In the genomic region with DNA sequence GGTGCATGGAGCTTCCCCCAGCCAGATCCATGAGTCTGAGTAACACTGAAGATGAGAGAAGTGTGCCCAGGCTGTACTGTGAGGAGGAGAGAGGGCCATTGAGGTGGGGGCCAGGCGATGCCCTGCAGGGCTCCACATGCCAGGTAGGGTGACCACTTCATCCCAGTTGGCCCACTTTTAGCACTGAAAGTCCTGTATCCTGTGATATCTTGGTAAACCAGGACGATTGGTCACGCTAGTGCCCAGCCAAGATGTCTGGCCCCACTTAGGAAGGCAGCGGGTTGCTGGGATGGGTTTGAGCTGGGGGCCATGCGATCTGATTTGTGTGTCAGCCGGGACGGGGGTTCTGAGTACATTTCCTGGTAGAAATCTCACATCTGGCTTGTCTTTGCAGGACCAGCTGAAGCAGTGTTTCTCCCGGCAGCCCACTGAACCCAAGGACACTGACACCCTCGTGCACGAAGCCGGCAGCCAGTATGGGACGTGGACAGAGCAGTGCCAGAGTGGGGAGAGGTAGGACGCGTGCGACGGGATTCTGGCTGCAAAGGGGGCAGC, we compare ENCODE assay signal across 26 cellular contexts. TPM values are rescaled to one million over a fixed set of nuclear protein-coding genes. Genes with fewer than 3 reads are reported as not detected.
DNase-seq lines count a peak whose midpoint lies in the region; ATAC-seq and TF ChIP-seq lines count a peak whose summit lies in the region.
"Had no signal": no experiment of that assay in that cellular context is flagged by ENCODE, and none has a peak within 500 bp of the region (broad histone marks: within the 10 kb centered on the region; RNA-seq: fewer than 3 reads in every experiment).

No MANE protein-coding gene starts in this region.

- no peak overlapping the region for H3K4me3 Mint-ChIP-seq in MCF 10A (ENCODE audit: unreplicated experiment)
- no peak overlapping the region for H3K4me3 Mint-ChIP-seq in chondrocyte (ENCODE audit: unreplicated experiment)
- H3K4me3 Mint-ChIP-seq: CD4-positive, CD25-positive, alpha-beta regulatory T cell had no signal

- H3K79me2 ChIP-seq in mammary epithelial cell (ENCODE audit: insufficient read depth, low read length) = no peaks in the 10 kb centered on the region
- no peaks in the 10 kb centered on the region for H3K79me2 ChIP-seq in mesendoderm (ENCODE audit: control insufficient read depth, insufficient read depth, low read length)

- H2BK15ac ChIP-seq in mesendoderm (replicated peaks; ENCODE audit: low read depth) = no peak overlapping the region

- H3K4me2 ChIP-seq in mammary epithelial cell (ENCODE audit: insufficient read depth, low read depth, low read length) (no peak overlapping the region), mesendoderm (ENCODE audit: low read length) (no peak overlapping the region)
- H3K4me2 ChIP-seq: BLaER1, PC-9 had no signal

- H3K27me3 ChIP-seq in mammary epithelial cell (ENCODE audit: insufficient read depth, low read length) (no peaks in the 10 kb centered on the region), right lobe of liver (no peaks in the 10 kb centered on the region), upper lobe of right lung (no peaks in the 10 kb centered on the region), mesendoderm (ENCODE audit: insufficient read depth, low read length, poor library complexity) (no peaks in the 10 kb centered on the region)
- H3K27me3 ChIP-seq: BLaER1 had no signal

- H4K8ac ChIP-seq in mesendoderm (ENCODE audit: low read depth, low read length) = no peak overlapping the region

- H2AFZ ChIP-seq in mammary epithelial cell (ENCODE audit: low read depth, low read length) = no peak overlapping the region
- H2AFZ ChIP-seq: PC-9 had no signal

- no peak overlapping the region for H3K18ac ChIP-seq in mesendoderm (ENCODE audit: low read length)

- CTCF ChIA-PET in MCF 10A (lab: Yijun Ruan, JAX) (interaction anchor here (0.6 to 3.3 kb wide), 4 partner anchors 59 to 232 kb away, joined by 3 to 20 read pairs (median 5); no protein-coding TSS in a partner anchor), mammary epithelial cell (lab: Charles Lee; ENCODE audit: low non-redundant PET) (no interaction called here)

- intact Hi-C loops in MCF 10A (cut with micrococcal nuclease) = no loop called here
- intact Hi-C loops in mammary epithelial cell (cut with micrococcal nuclease) = no loop called here
- intact Hi-C loops in right lobe of liver (cut with DNase I) = loop anchor here (10.0 kb wide), 2 partner anchors 76 to 96 kb away; no protein-coding TSS in a partner anchor
- intact Hi-C loops in upper lobe of right lung (cut with DNase I) = no loop called here

- H3K79me1 ChIP-seq in mesendoderm (ENCODE audit: low read length) = no peaks in the 10 kb centered on the region

- TF ChIP-seq CTCF in MCF 10A (IDR thresholded peaks at IDR 0.05; ENCODE audit: unreplicated experiment) = no peak
- no peak for TF ChIP-seq CTCF in mammary epithelial cell (conservative IDR thresholded peaks at IDR 0.05 in 1 of 2, IDR thresholded peaks at IDR 0.05 in 1 of 2; ENCODE audit: extremely low read depth in 1 of 2, insufficient read depth in 1 of 2, low read depth in 1 of 2, low read length in 2 of 2)
- TF ChIP-seq CTCF in chondrocyte (IDR thresholded peaks at IDR 0.05) = no peak
- no peak for TF ChIP-seq CTCF in right lobe of liver (IDR thresholded peaks at IDR 0.05)
- no peak for TF ChIP-seq CTCF in upper lobe of right lung (IDR thresholded peaks at IDR 0.05)

- H3K4me1 Mint-ChIP-seq in MCF 10A (ENCODE audit: insufficient read depth, unreplicated experiment) (peaks cover 35% of the 10 kb centered on the region), chondrocyte (ENCODE audit: low read depth) (peaks cover 4% of the 10 kb centered on the region)
- H3K4me1 Mint-ChIP-seq: CD4-positive, CD25-positive, alpha-beta regulatory T cell had no signal

- H3K9ac ChIP-seq in mammary epithelial cell (ENCODE audit: insufficient read depth, low read length) = no peak overlapping the region
- no peak overlapping the region for H3K9ac ChIP-seq in mesendoderm (ENCODE audit: low read length)
- H3K9ac ChIP-seq: BLaER1 had no signal

- no peak overlapping the region for H3K56ac ChIP-seq in mesendoderm (ENCODE audit: low read length)

- no peaks in the 10 kb centered on the region for H4K20me1 ChIP-seq in mammary epithelial cell (ENCODE audit: insufficient read depth, low read length)
- H4K20me1 ChIP-seq: BLaER1 had no signal

- no peak for TF ChIP-seq POLR2A in right lobe of liver (IDR thresholded peaks at IDR 0.05)

- peak overlapping the region; percentile 54 for H3K27ac Mint-ChIP-seq in MCF 10A (ENCODE audit: low read depth, unreplicated experiment)
- no peak overlapping the region for H3K27ac Mint-ChIP-seq in chondrocyte (ENCODE audit: unreplicated experiment)
- H3K27ac Mint-ChIP-seq: CD4-positive, CD25-positive, alpha-beta regulatory T cell had no signal

- no peak overlapping the region for H4K5ac ChIP-seq in mesendoderm (ENCODE audit: low read length)

- H3K27me3 Mint-ChIP-seq in MCF 10A (ENCODE audit: insufficient read depth, unreplicated experiment) (no peaks in the 10 kb centered on the region), chondrocyte (ENCODE audit: low read depth) (no peaks in the 10 kb centered on the region)

- peaks cover 63% of the 10 kb centered on the region for H3K36me3 Mint-ChIP-seq in MCF 10A (ENCODE audit: insufficient read depth, unreplicated experiment)
- H3K36me3 Mint-ChIP-seq in chondrocyte (ENCODE audit: low read depth) = peaks cover 16% of the 10 kb centered on the region
- H3K36me3 Mint-ChIP-seq: CD4-positive, CD25-positive, alpha-beta regulatory T cell had no signal

- H2AK5ac ChIP-seq in mesendoderm (ENCODE audit: low read length) = no peak overlapping the region

- H2BK5ac ChIP-seq in mesendoderm (ENCODE audit: low read length) = no peak overlapping the region

- ATAC-seq in right lobe of liver (no peak), upper lobe of right lung (no peak), GM21360 (IDR thresholded peaks at IDR 0.05; ENCODE audit: unreplicated experiment) (no peak)
- ATAC-seq: K562 had no signal

- no peaks in the 10 kb centered on the region for H3K9me3 ChIP-seq in mammary epithelial cell (replicated peaks; ENCODE audit: insufficient read depth, low read length)
- no peaks in the 10 kb centered on the region for H3K9me3 ChIP-seq in right lobe of liver
- H3K9me3 ChIP-seq in upper lobe of right lung = no peaks in the 10 kb centered on the region
- H3K9me3 ChIP-seq: BLaER1, SJSA1 had no signal

- DNase-seq in MCF 10A (ENCODE audit: unreplicated experiment) (no peak), mammary epithelial cell (no peak), chondrocyte (ENCODE audit: low spot score) (peak; percentile 46), right lobe of liver (no peak), upper lobe of right lung (peak; percentile 48), mesendoderm (no peak)
- no peak for DNase-seq in activated CD4-positive, alpha-beta T cell treated with anti-CD3 and anti-CD28 coated beads, Interleukin-2, amount 50 U/mL, for 4 hours
- DNase-seq: CD4-positive, CD25-positive, alpha-beta regulatory T cell; H7; Kasumi-1; MV-4-11; NCI-H1105 treated with DMSO at 0.1 percent for 48 hours; NCI-H146; NCI-H2029; NCI-H446 treated with DMSO at 0.1 percent for 48 hours; NCI-H526 treated with DMSO at 0.1 percent for 48 hours; PC-9; Right ventricle myocardium superior had no signal

- BruUV-seq in MCF 10A (replicated peaks; lab: Mats Ljungman, UMichigan) = no TSS peak
- no TSS peak for BruUV-seq in mammary epithelial cell (replicated peaks; lab: Mats Ljungman, UMichigan)

- dilution Hi-C loops in mammary epithelial cell (cut with HindIII; ENCODE audit: low sequenced_read_pairs) = no loop called here

- H3K36me3 ChIP-seq in mammary epithelial cell (ENCODE audit: insufficient read depth, low read length) (peaks cover 10% of the 10 kb centered on the region), right lobe of liver (peaks cover 3 to 30% (median 15%) of the 10 kb centered on the region in 4 donors), upper lobe of right lung (peaks cover 17% of the 10 kb centered on the region), mesendoderm (ENCODE audit: control insufficient read depth, insufficient read depth, low read length) (peaks cover 3% of the 10 kb centered on the region)
- H3K36me3 ChIP-seq: BLaER1, SJSA1 had no signal

- in situ Hi-C loops in mammary epithelial cell (cut with MboI; ENCODE audit: low sequenced_read_pairs in 2 of 2) = no loop called here

- H3K4me1 ChIP-seq in mammary epithelial cell (ENCODE audit: insufficient read depth, low read length) (peaks cover 2% of the 10 kb centered on the region), right lobe of liver (peaks cover 0 to 59% (median 25%) of the 10 kb centered on the region in 4 donors), upper lobe of right lung (no peaks in the 10 kb centered on the region), mesendoderm (ENCODE audit: control insufficient read depth, low read depth, low read length) (no peaks in the 10 kb centered on the region)
- H3K4me1 ChIP-seq: BLaER1, SJSA1 had no signal

- H3K4ac ChIP-seq in mesendoderm (ENCODE audit: low read depth, low read length) = no peak overlapping the region

- no peak overlapping the region for H3K23ac ChIP-seq in mesendoderm (ENCODE audit: low read length)

- POLR2A ChIA-PET in MCF 10A (lab: Yijun Ruan, JAX) = interaction anchor here (0.6 to 4.7 kb wide), 3 partner anchors 9 to 1159 kb away, joined by 3 to 15 read pairs (median 5); partner anchors contain the start of gene CABIN1

- H3K4me3 ChIP-seq in mammary epithelial cell (replicated peaks in 1 of 3; ENCODE audit: insufficient read depth in 1 of 3, low read depth in 2 of 3, low read length in 3 of 3) (no peak overlapping the region), right lobe of liver (no peak overlapping the region), upper lobe of right lung (no peak overlapping the region), mesendoderm (ENCODE audit: low read length) (no peak overlapping the region)
- H3K4me3 ChIP-seq: BLaER1, K562, PC-9, SJSA1 had no signal

- no peaks in the 10 kb centered on the region for H3K9me3 Mint-ChIP-seq in MCF 10A (ENCODE audit: unreplicated experiment)
- H3K9me3 Mint-ChIP-seq in chondrocyte (ENCODE audit: low read depth) = no peaks in the 10 kb centered on the region

- H2BK120ac ChIP-seq in mesendoderm (ENCODE audit: low read depth, low read length) = no peak overlapping the region

- 95% methylated on average over 16 of the region's 16 CpGs for WGBS in mammary epithelial cell (ENCODE audit: low coverage, missing lambda C conversion rate)
- 23% methylated on average over 11 of the region's 16 CpGs for WGBS in right lobe of liver (ENCODE audit: insufficient coverage, low coverage, low lambda C conversion rate, missing lambda C conversion rate)
- WGBS in mesendoderm (ENCODE audit: extremely low coverage, insufficient coverage, low lambda C conversion rate) = no CpG with 5 or more reads among the region's 16 CpGs

- no peak overlapping the region for H3K27ac ChIP-seq in mammary epithelial cell (ENCODE audit: insufficient read depth, low read depth, low read length)
- H3K27ac ChIP-seq in right lobe of liver = peak overlapping the region in 2 of 3 donors; percentile 45 to 78
- H3K27ac ChIP-seq in upper lobe of right lung = no peak overlapping the region
- no peak overlapping the region for H3K27ac ChIP-seq in mesendoderm (ENCODE audit: low read depth, low read length)
- H3K27ac ChIP-seq: BLaER1, PC-9, SJSA1 had no signal

RNA-seq across cellular contexts. Expression of gene CRYBB3, which starts 29.2 kb away (rescaled TPM):
- total RNA-seq in MCF 10A (2022) (0.61 and 0.76 TPM in 2 replicates), mammary epithelial cell (not detected), chondrocyte (not detected in 3 replicates), right lobe of liver (under 1 TPM in 3 of 6 experiments, not detected in 3; 0.40 to 0.70 (median 0.69) TPM), upper lobe of right lung (0.72 TPM)
- 0.09 TPM for polyA plus RNA-seq in mammary epithelial cell
- polyA minus RNA-seq in mammary epithelial cell = not detected
- 0.31 TPM for polyA plus RNA-seq in mesendoderm (2013, experiment 1 of 2)
- polyA plus RNA-seq in mesendoderm (2013, experiment 2 of 2) = 0.22 TPM
- total RNA-seq: CD4-positive, CD25-positive, alpha-beta regulatory T cell; HT1080; K562; M059J; Right ventricle myocardium superior; RPMI7951; SJSA1 had no signal
- polyA plus RNA-seq: AG04450; CD4-positive, CD25-positive, alpha-beta regulatory T cell; K562 had no signal

RNA-seq across cellular contexts. Expression of gene CRYBB2, which starts 48.9 kb away (rescaled TPM):
- total RNA-seq in MCF 10A (2022) = 0.52 and 0.68 TPM in 2 replicates
- total RNA-seq in mammary epithelial cell = under 1 TPM in 1 of 2 donors, not detected in 1; 0.49 TPM
- 0.09 TPM for polyA plus RNA-seq in mammary epithelial cell
- polyA minus RNA-seq in mammary epithelial cell = not detected
- total RNA-seq in chondrocyte = not detected in 3 replicates
- not detected for total RNA-seq in right lobe of liver
- total RNA-seq in upper lobe of right lung = not detected
- polyA plus RNA-seq in mesendoderm (2013, experiment 1 of 2) = 0.06 TPM
- 0.21 TPM for polyA plus RNA-seq in mesendoderm (2013, experiment 2 of 2)
- total RNA-seq: CD4-positive, CD25-positive, alpha-beta regulatory T cell; HT1080; K562; Right ventricle myocardium superior; RPMI7951 had no signal
- polyA plus RNA-seq: CD4-positive, CD25-positive, alpha-beta regulatory T cell; K562 had no signal

Comparison
In these comparisons a context has a peak if more than half of its experiments do, and no peak if none do; other contexts are left out.
1. DNase-seq: peak in chondrocyte (single experiment) and upper lobe of right lung (single experiment); none in MCF 10A (single experiment), mammary epithelial cell (single experiment), right lobe of liver (0 of 3), mesendoderm (single experiment) and activated CD4-positive, alpha-beta T cell treated with anti-CD3 and anti-CD28 coated beads, Interleukin-2, amount 50 U/mL, for 4 hours (0 of 2).
2. H3K27ac ChIP-seq: peak in right lobe of liver (2 of 3); none in mammary epithelial cell (single experiment), upper lobe of right lung (single experiment) and mesendoderm (single experiment).
3. intact Hi-C loops: an anchor here in right lobe of liver (10.0 kb wide); none called in MCF 10A, mammary epithelial cell and upper lobe of right lung.